In genomic region chr2:96520697-96521096, GRCh38 we compare ENCODE assay signal across 1 cellular context.
TF ChIP-seq lines count a peak whose summit lies in the region.

No MANE protein-coding gene starts in this region.

TF ChIP-seq in K562, 482 proteins besides CTCF, POLR2A, EP300 and RAD21 (continued from another document):
- TF ChIP-seq ZBTB33 (CRISPR knock-in tag; IDR thresholded peaks at IDR 0.05) = peak; percentile 88
- TF ChIP-seq UBTF (IDR thresholded peaks at IDR 0.05; ENCODE audit: borderline replicate concordance in 1 of 2, low read depth in 2 of 2, low read length in 2 of 2) = no peak
- no peak for TF ChIP-seq ZNF253 (CRISPR knock-in tag; conservative IDR thresholded peaks at IDR 0.05)
- TF ChIP-seq ZNF124 (CRISPR knock-in tag; IDR thresholded peaks at IDR 0.05) = no peak
- no peak for TF ChIP-seq NONO (IDR thresholded peaks at IDR 0.05; ENCODE audit: low read depth in 2 of 2, low read length in 1 of 2)
